ENCODE assay signal across 22 cellular contexts in genomic region chrX:2486476-2487133, GRCh38. TPM values are rescaled to one million over a fixed set of nuclear protein-coding genes. Genes with fewer than 3 reads are reported as not detected.
DNase-seq lines count a peak whose midpoint lies in the region; FAIRE-seq and TF ChIP-seq lines count a peak whose summit lies in the region.
"Had no signal": no experiment of that assay in that cellular context is flagged by ENCODE, and none has a peak within 500 bp of the region (broad histone marks: within the 10 kb centered on the region; RNA-seq: fewer than 3 reads in every experiment).

No MANE protein-coding gene starts in this region.

- H3K4me1 ChIP-seq in HUES6 (ENCODE audit: control insufficient read depth, insufficient read depth, low read length), result peaks cover 29% of the 10 kb centered on the region
- H3K4me1 ChIP-seq in endothelial cell of umbilical vein (ENCODE audit: control insufficient read depth, extremely low read depth, insufficient read depth, low read length), result no peaks in the 10 kb centered on the region
- H3K4me1 ChIP-seq in skeletal muscle satellite cell (ENCODE audit: control insufficient read depth, insufficient read depth, low read length), result peaks cover 20% of the 10 kb centered on the region
- H3K4me1 ChIP-seq: SJSA1 had no signal

- no peak for TF ChIP-seq POLR2A in endothelial cell of umbilical vein (IDR thresholded peaks at IDR 0.05; ENCODE audit: low read depth, low read length)

- POLR2A ChIA-PET in endothelial cell of umbilical vein (lab: Charles Lee), result no interaction called here

- H3K9ac ChIP-seq in HUES6 (ENCODE audit: low read length) (peak overlapping the region; percentile 46), endothelial cell of umbilical vein (replicated peaks; ENCODE audit: extremely low read depth, insufficient read depth, low read length) (no peak overlapping the region), skeletal muscle satellite cell (ENCODE audit: low read depth, low read length) (peak overlapping the region; percentile 0)
- H3K9ac ChIP-seq: KMS-11 had no signal

- H3K27me3 Mint-ChIP-seq in CD14-positive monocyte (ENCODE audit: low read depth in 3 of 3), result peaks cover 0 to 4% (median 0%) of the 10 kb centered on the region in 3 donors
- H3K27me3 Mint-ChIP-seq: activated CD4-positive, alpha-beta T cell treated with anti-CD3 and anti-CD28 coated beads, Interleukin-2, amount 10 ng/mL, durations not matched to agents 24 days and 14 days; activated naive CD8-positive, alpha-beta T cell treated with anti-CD3 and anti-CD28 coated beads for 36 hours had no signal

- H4K20me1 ChIP-seq in endothelial cell of umbilical vein (replicated peaks; ENCODE audit: control insufficient read depth, extremely low read depth, insufficient read depth, low read length), result peaks cover 2% of the 10 kb centered on the region

- H3K36me3 ChIP-seq in HUES6 (ENCODE audit: control insufficient read depth, insufficient read depth, low read length) (peaks cover 56% of the 10 kb centered on the region), endothelial cell of umbilical vein (ENCODE audit: control insufficient read depth in 2 of 2, extremely low read depth in 1 of 2, insufficient read depth in 2 of 2, low read length in 2 of 2) (peaks cover 17 to 32% of the 10 kb centered on the region in 2 experiments), skeletal muscle satellite cell (ENCODE audit: insufficient read depth, low read length) (peaks cover 47% of the 10 kb centered on the region)
- H3K36me3 ChIP-seq: ovary had no signal

- no peak overlapping the region for H2AFZ ChIP-seq in endothelial cell of umbilical vein (ENCODE audit: low read depth, low read length)

- H3K4me3 Mint-ChIP-seq in CD14-positive monocyte, result no peak overlapping the region
- H3K4me3 Mint-ChIP-seq: activated CD4-positive, alpha-beta T cell treated with anti-CD3 and anti-CD28 coated beads, Interleukin-2, amount 10 ng/mL, durations not matched to agents 24 days and 14 days; activated naive CD8-positive, alpha-beta T cell treated with anti-CD3 and anti-CD28 coated beads for 36 hours; activated T-helper 1 cell treated with anti-CD3 and anti-CD28 coated beads, Interleukin-12 subunit alpha, Interleukin-12 subunit beta, Interleukin-2, Interleukin-4 antibody, amounts not matched to agents 30 ng/mL and 10 ng/mL and 1 ng/mL, durations not matched to agents 14 hours and 24 hours and 36 hours; T-helper 1 cell treated with Interleukin-12 subunit alpha and Interleukin-12 subunit beta and Interleukin-4 antibody, amounts not matched to agents 30 μg/mL and 1 μg/mL, for 36 hours had no signal

- BruUV-seq in endothelial cell of umbilical vein (replicated peaks; lab: Mats Ljungman, UMichigan), result TSS peak; percentile 18

- CTCF ChIA-PET in endothelial cell of umbilical vein (lab: Charles Lee), result no interaction called here

- peaks cover 0 to 5% (median 1%) of the 10 kb centered on the region in 7 donors for H3K9me3 Mint-ChIP-seq in CD14-positive monocyte
- H3K9me3 Mint-ChIP-seq: activated CD4-positive, alpha-beta T cell treated with anti-CD3 and anti-CD28 coated beads, Interleukin-2, amount 10 ng/mL, durations not matched to agents 24 days and 14 days; activated naive CD8-positive, alpha-beta T cell treated with anti-CD3 and anti-CD28 coated beads for 36 hours; activated T-helper 1 cell treated with anti-CD3 and anti-CD28 coated beads, Interleukin-12 subunit alpha, Interleukin-12 subunit beta, Interleukin-2, Interleukin-4 antibody, amounts not matched to agents 30 ng/mL and 10 ng/mL and 1 ng/mL, durations not matched to agents 14 hours and 24 hours and 36 hours; T-helper 1 cell treated with Interleukin-12 subunit alpha and Interleukin-12 subunit beta and Interleukin-4 antibody, amounts not matched to agents 30 μg/mL and 1 μg/mL, for 36 hours had no signal

- H3K79me2 ChIP-seq in endothelial cell of umbilical vein (ENCODE audit: control insufficient read depth, insufficient read depth, low read length), result peaks cover 18% of the 10 kb centered on the region

- TF ChIP-seq CTCF in CD14-positive monocyte (IDR thresholded peaks at IDR 0.05) (no peak), endothelial cell of umbilical vein (IDR thresholded peaks at IDR 0.05; ENCODE audit: extremely low read depth in 1 of 2, insufficient read depth in 1 of 2, low read depth in 1 of 2, low read length in 2 of 2) (no peak)

- H3K9me3 ChIP-seq in HUES6 (ENCODE audit: control insufficient read depth, insufficient read depth, low read depth, low read length), result no peaks in the 10 kb centered on the region
- no peaks in the 10 kb centered on the region for H3K9me3 ChIP-seq in endothelial cell of umbilical vein (replicated peaks; ENCODE audit: control insufficient read depth, insufficient read depth, low read length)
- H3K9me3 ChIP-seq in skeletal muscle satellite cell (replicated peaks; ENCODE audit: low read length), result no peaks in the 10 kb centered on the region
- H3K9me3 ChIP-seq: esophagus muscularis mucosa, ovary, SJSA1 had no signal

- no peaks in the 10 kb centered on the region for H3K27me3 ChIP-seq in HUES6 (ENCODE audit: control insufficient read depth, insufficient read depth, low read length)
- no peaks in the 10 kb centered on the region for H3K27me3 ChIP-seq in endothelial cell of umbilical vein (ENCODE audit: control insufficient read depth in 2 of 2, insufficient read depth in 2 of 2, low read length in 2 of 2)
- no peaks in the 10 kb centered on the region for H3K27me3 ChIP-seq in skeletal muscle satellite cell (ENCODE audit: control insufficient read depth, insufficient read depth, low read length)
- H3K27me3 ChIP-seq: esophagus muscularis mucosa, ovary, SJSA1 had no signal

- FAIRE-seq in endothelial cell of umbilical vein (lab: Jason Lieb, UNC), result no peak
- FAIRE-seq: frontal cortex had no signal

- DNase-seq in CD14-positive monocyte (ENCODE audit: low spot score) (no peak), endothelial cell of umbilical vein (ENCODE audit: low read depth, low spot score) (no peak), NOMO-1 treated with DMSO at 0.1 percent for 48 hours (lab: John Stamatoyannopoulos, UW; ENCODE audit: unreplicated experiment) (no peak), midbrain (lab: John Stamatoyannopoulos, UW) (no peak), NCI-H748 (lab: John Stamatoyannopoulos, UW; ENCODE audit: unreplicated experiment) (no peak), NCI-H187 treated with DMSO at 0.1 percent for 48 hours (lab: John Stamatoyannopoulos, UW) (no peak)
- DNase-seq: activated CD4-positive, alpha-beta T cell treated with anti-CD3 and anti-CD28 coated beads, Interleukin-2, amount 10 ng/mL, durations not matched to agents 24 days and 14 days; activated naive CD8-positive, alpha-beta T cell treated with anti-CD3 and anti-CD28 coated beads for 36 hours; effector CD4-positive, alpha-beta T cell; hippocampal formation; MV-4-11; NCI-H1930; NCI-H345; ovary had no signal

- intact Hi-C loops in CD14-positive monocyte (cut with micrococcal nuclease), result no loop called here
- intact Hi-C loops in endothelial cell of umbilical vein (cut with micrococcal nuclease), result no loop called here

- dilution Hi-C loops in endothelial cell of umbilical vein (cut with MboI; ENCODE audit: extremely low pct_ligation_motif_present, low sequenced_read_pairs), result no loop called here

- peaks cover 52 to 67% of the 10 kb centered on the region in 2 donors for H3K36me3 Mint-ChIP-seq in CD14-positive monocyte

- no peaks in the 10 kb centered on the region for H3K4me1 Mint-ChIP-seq in CD14-positive monocyte
- H3K4me1 Mint-ChIP-seq: activated CD4-positive, alpha-beta T cell treated with anti-CD3 and anti-CD28 coated beads, Interleukin-2, amount 10 ng/mL, durations not matched to agents 24 days and 14 days; activated naive CD8-positive, alpha-beta T cell treated with anti-CD3 and anti-CD28 coated beads for 36 hours had no signal

- no peak overlapping the region for H3K4me3 ChIP-seq in HUES6 (ENCODE audit: low read depth, low read length)
- H3K4me3 ChIP-seq in endothelial cell of umbilical vein (replicated peaks in 1 of 3; ENCODE audit: insufficient read depth in 1 of 3, low read depth in 1 of 3, low read length in 3 of 3), result no peak overlapping the region
- H3K4me3 ChIP-seq in skeletal muscle satellite cell (ENCODE audit: low read length), result no peak overlapping the region
- H3K4me3 ChIP-seq: esophagus muscularis mucosa, ovary, SJSA1 had no signal

- peak overlapping the region in 4 of 7 donors; percentile 2 to 59 (median 20) for H3K27ac Mint-ChIP-seq in CD14-positive monocyte
- H3K27ac Mint-ChIP-seq: activated CD4-positive, alpha-beta T cell treated with anti-CD3 and anti-CD28 coated beads, Interleukin-2, amount 10 ng/mL, durations not matched to agents 24 days and 14 days; activated naive CD8-positive, alpha-beta T cell treated with anti-CD3 and anti-CD28 coated beads for 36 hours; T-helper 1 cell treated with Interleukin-12 subunit alpha and Interleukin-12 subunit beta and Interleukin-4 antibody, amounts not matched to agents 30 μg/mL and 1 μg/mL, for 36 hours had no signal

- H3K4me2 ChIP-seq in endothelial cell of umbilical vein (ENCODE audit: insufficient read depth, low read length), result no peak overlapping the region
- no peak overlapping the region for H3K4me2 ChIP-seq in skeletal muscle satellite cell (ENCODE audit: low read length)
- H3K4me2 ChIP-seq: KMS-11 had no signal

- H3K27ac ChIP-seq in HUES6 (ENCODE audit: low read depth, low read length), result peak overlapping the region; percentile 49; the same call in 1 of the 2 replicates
- H3K27ac ChIP-seq in endothelial cell of umbilical vein (ENCODE audit: insufficient read depth, low read depth, low read length), result no peak overlapping the region
- H3K27ac ChIP-seq: KMS-11, SJSA1 had no signal

- H3K9me1 ChIP-seq in endothelial cell of umbilical vein (replicated peaks; ENCODE audit: control insufficient read depth, extremely low read depth, insufficient read depth, low read length), result no peaks in the 10 kb centered on the region

RNA-seq across cellular contexts. Expression of gene DHRSX, which starts 14.2 kb away (rescaled TPM):
- 10 to 100 TPM; 28.3 to 33.2 TPM for polyA plus RNA-seq in CD14-positive monocyte
- total RNA-seq in endothelial cell of umbilical vein, result 27.1 and 29.3 TPM in 2 replicates
- polyA plus RNA-seq in endothelial cell of umbilical vein, result 37.7 and 46.3 TPM in 2 replicates
- polyA plus RNA-seq in endothelial cell of umbilical vein (2011; cell fraction: cytosol; rRNA removed), result 35.1 and 37.6 TPM in 2 replicates
- 19.9 and 24.0 TPM in 2 replicates for polyA plus RNA-seq in endothelial cell of umbilical vein (2011; cell fraction: nucleus; rRNA removed)
- 34.9 and 40.0 TPM in 2 replicates for polyA plus RNA-seq in endothelial cell of umbilical vein (2012)
- 31.0 and 34.3 TPM in 2 replicates for polyA minus RNA-seq in endothelial cell of umbilical vein
- 19.3 TPM for polyA minus RNA-seq in endothelial cell of umbilical vein (2011; cell fraction: cytosol; rRNA and poly(A)+ RNA removed)
- polyA minus RNA-seq in endothelial cell of umbilical vein (2011; cell fraction: nucleus; rRNA and poly(A)+ RNA removed), result 15.4 and 17.2 TPM in 2 replicates
- total RNA-seq in skeletal muscle satellite cell (2012; rRNA removed), result 18.6 and 20.0 TPM in 2 replicates

RNA-seq across cellular contexts. Expression of gene ZBED1, which starts 14.2 kb away (rescaled TPM):
- polyA plus RNA-seq in CD14-positive monocyte, result 10 to 100 TPM; 23.1 to 32.1 TPM
- total RNA-seq in endothelial cell of umbilical vein, result 43.7 and 46.5 TPM in 2 replicates
- 24.6 and 26.6 TPM in 2 replicates for polyA plus RNA-seq in endothelial cell of umbilical vein
- 23.0 and 29.3 TPM in 2 replicates for polyA plus RNA-seq in endothelial cell of umbilical vein (2011; cell fraction: cytosol; rRNA removed)
- polyA plus RNA-seq in endothelial cell of umbilical vein (2011; cell fraction: nucleus; rRNA removed), result 11.7 and 13.9 TPM in 2 replicates
- polyA plus RNA-seq in endothelial cell of umbilical vein (2012), result 26.7 and 32.6 TPM in 2 replicates
- polyA minus RNA-seq in endothelial cell of umbilical vein, result 28.4 and 32.0 TPM in 2 replicates
- 54.0 TPM for polyA minus RNA-seq in endothelial cell of umbilical vein (2011; cell fraction: cytosol; rRNA and poly(A)+ RNA removed)
- polyA minus RNA-seq in endothelial cell of umbilical vein (2011; cell fraction: nucleus; rRNA and poly(A)+ RNA removed), result 11.7 and 17.6 TPM in 2 replicates
- 28.4 and 29.4 TPM in 2 replicates for total RNA-seq in skeletal muscle satellite cell (2012; rRNA removed)
